In the genomic region with DNA sequence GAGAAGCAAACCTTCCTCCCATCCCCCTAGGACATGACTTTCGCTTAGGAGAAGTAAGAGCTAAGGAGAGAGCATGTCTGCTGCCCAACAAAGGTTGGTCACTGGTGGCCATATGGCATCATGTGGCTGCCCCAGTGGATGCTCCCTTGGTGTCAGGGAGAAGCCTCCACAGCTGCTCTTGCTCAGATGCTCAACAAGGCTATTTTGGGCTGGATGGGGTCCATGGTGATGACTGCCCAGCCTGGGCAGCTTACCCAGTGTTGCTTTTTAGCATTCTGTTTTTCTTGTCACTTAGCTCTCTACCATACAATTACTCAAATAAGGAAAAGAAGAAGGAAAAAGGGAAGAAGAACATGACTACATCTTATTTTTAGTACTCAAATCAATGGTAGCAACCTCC, we compare ENCODE assay signal across 30 cellular contexts. TPM values are rescaled to one million over a fixed set of nuclear protein-coding genes. Genes with fewer than 3 reads are reported as not detected.
"Had no signal": no experiment of that assay in that cellular context is flagged by ENCODE, and none has a peak within 500 bp of the region (broad histone marks: within the 10 kb centered on the region; RNA-seq: fewer than 3 reads in every experiment).

No MANE protein-coding gene starts in this region.

- H3K27me3 ChIP-seq: ascending aorta, cardiac muscle cell, Peyer's patch, SJSA1 had no signal

- H3K27ac ChIP-seq: ascending aorta, cardiac muscle cell, KMS-11, Peyer's patch, SJSA1 had no signal

- H3K36me3 Mint-ChIP-seq: activated naive CD4-positive, alpha-beta T cell treated with anti-CD3 and anti-CD28 coated beads, Interleukin-2, amount 50 U/mL, for 24 hours; activated naive CD8-positive, alpha-beta T cell treated with anti-CD3 and anti-CD28 coated beads, Interleukin-2, amount 10 ng/mL, durations not matched to agents 7 days and 5 days had no signal

- H3K36me3 ChIP-seq: ascending aorta, cardiac muscle cell, Peyer's patch, SJSA1 had no signal

- ATAC-seq: activated CD4-positive, alpha-beta T cell treated with anti-CD3 and anti-CD28 coated beads for 36 hours; activated CD4-positive, CD25-positive, alpha-beta regulatory T cell treated with anti-CD3 and anti-CD28 coated beads, Interleukin-2, amount 50 U/mL, for 24 hours; activated CD8-positive, alpha-beta T cell treated with anti-CD3 and anti-CD28 coated beads, Interleukin-2, amount 10 ng/mL, durations not matched to agents 7 days and 5 days; PC-3; WTC11 had no signal

- H3K9me3 Mint-ChIP-seq: activated CD4-positive, alpha-beta T cell treated with anti-CD3 and anti-CD28 coated beads, Interleukin-2, amount 10 ng/mL, durations not matched to agents 7 days and 5 days; activated naive CD4-positive, alpha-beta T cell treated with anti-CD3 and anti-CD28 coated beads, Interleukin-2, amount 50 U/mL, for 24 hours; activated T-cell treated with anti-CD3 and anti-CD28 coated beads, Interleukin-2, amount 50 U/mL, for 24 hours; activated T-helper 2 cell treated with anti-CD3 and anti-CD28 coated beads, Interferon-gamma antibody, Interleukin-2, Interleukin-4, amounts not matched to agents 10 μg/mL and 5 μg/mL and 100 μg/mL, durations not matched to agents 14 hours and 24 hours and 36 hours; T-helper 1 cell treated with Interleukin-12 subunit alpha and Interleukin-12 subunit beta and Interleukin-4 antibody, amounts not matched to agents 30 μg/mL and 1 μg/mL, for 36 hours; T-helper 2 cell treated with Interferon-gamma antibody and Interleukin-4, amounts not matched to agents 5 μg/mL and 100 μg/mL, for 36 hours had no signal

- DNase-seq: activated CD4-positive, alpha-beta T cell treated with anti-CD3 and anti-CD28 coated beads for 36 hours; activated CD4-positive, alpha-beta T cell treated with anti-CD3 and anti-CD28 coated beads, Interleukin-2, amount 10 ng/mL, durations not matched to agents 7 days and 5 days; activated CD4-positive, alpha-beta T cell treated with anti-CD3 and anti-CD28 coated beads, Interleukin-2, amount 50 U/mL, for 48 hours; activated CD8-positive, alpha-beta T cell treated with anti-CD3 and anti-CD28 coated beads, Interleukin-2, amount 10 ng/mL, durations not matched to agents 7 days and 5 days; activated gamma-delta T cell; activated naive CD4-positive, alpha-beta T cell treated with Interleukin-2 at 50 U/mL for 16 hours; activated naive CD8-positive, alpha-beta T cell treated with anti-CD3 and anti-CD28 coated beads, Interleukin-2, amount 10 ng/mL, durations not matched to agents 7 days and 5 days; activated T-cell treated with anti-CD3 and anti-CD28 coated beads, Interleukin-2, amount 50 U/mL, for 24 hours; MM.1S; NCI-H1105; NCI-H1417 treated with DMSO at 0.1 percent for 48 hours; NCI-H1694 treated with DMSO at 0.1 percent for 48 hours; NCI-H2029; NCI-H345; NCI-H524 treated with DMSO at 0.1 percent for 48 hours; PC-3; Peyer's patch; RPMI8226; SHP77 treated with DMSO at 0.1 percent for 48 hours; SK-N-SH had no signal

- H3K9ac ChIP-seq: KMS-11, SK-N-SH had no signal

- H3K4me3 Mint-ChIP-seq: activated CD4-positive, alpha-beta T cell treated with anti-CD3 and anti-CD28 coated beads for 36 hours; activated CD4-positive, alpha-beta T cell treated with anti-CD3 and anti-CD28 coated beads, Interleukin-2, amount 10 ng/mL, durations not matched to agents 7 days and 5 days; activated CD8-positive, alpha-beta T cell treated with anti-CD3 and anti-CD28 coated beads, Interleukin-2, amount 10 ng/mL, durations not matched to agents 7 days and 5 days; activated naive CD4-positive, alpha-beta T cell treated with anti-CD3 and anti-CD28 coated beads, Interleukin-2, amount 50 U/mL, for 24 hours; activated naive CD8-positive, alpha-beta T cell treated with anti-CD3 and anti-CD28 coated beads, Interleukin-2, amount 10 ng/mL, durations not matched to agents 7 days and 5 days; activated T-cell treated with anti-CD3 and anti-CD28 coated beads, Interleukin-2, amount 50 U/mL, for 24 hours; T-helper 1 cell treated with Interleukin-12 subunit alpha and Interleukin-12 subunit beta and Interleukin-4 antibody, amounts not matched to agents 30 μg/mL and 1 μg/mL, for 36 hours; T-helper 2 cell treated with Interferon-gamma antibody and Interleukin-4, amounts not matched to agents 5 μg/mL and 100 μg/mL, for 36 hours; WTC11 had no signal

- H3K27ac Mint-ChIP-seq: activated CD4-positive, alpha-beta T cell treated with anti-CD3 and anti-CD28 coated beads for 36 hours; activated CD4-positive, alpha-beta T cell treated with anti-CD3 and anti-CD28 coated beads, Interleukin-2, amount 10 ng/mL, durations not matched to agents 7 days and 5 days; activated CD8-positive, alpha-beta T cell treated with anti-CD3 and anti-CD28 coated beads, Interleukin-2, amount 10 ng/mL, durations not matched to agents 7 days and 5 days; activated naive CD4-positive, alpha-beta T cell treated with anti-CD3 and anti-CD28 coated beads, Interleukin-2, amount 50 U/mL, for 24 hours; activated naive CD8-positive, alpha-beta T cell treated with anti-CD3 and anti-CD28 coated beads, Interleukin-2, amount 10 ng/mL, durations not matched to agents 7 days and 5 days; activated T-cell treated with anti-CD3 and anti-CD28 coated beads, Interleukin-2, amount 50 U/mL, for 24 hours; activated T-helper 2 cell treated with anti-CD3 and anti-CD28 coated beads, Interferon-gamma antibody, Interleukin-2, Interleukin-4, amounts not matched to agents 10 μg/mL and 5 μg/mL and 100 μg/mL, durations not matched to agents 14 hours and 24 hours and 36 hours; T-helper 1 cell treated with Interleukin-12 subunit alpha and Interleukin-12 subunit beta and Interleukin-4 antibody, amounts not matched to agents 30 μg/mL and 1 μg/mL, for 36 hours; T-helper 2 cell treated with Interferon-gamma antibody and Interleukin-4, amounts not matched to agents 5 μg/mL and 100 μg/mL, for 36 hours; WTC11 had no signal

- H3K4me3 ChIP-seq: ascending aorta, cardiac muscle cell, Peyer's patch, SJSA1 had no signal

- H3K4me2 ChIP-seq: KMS-11, SK-N-SH had no signal

- H3K27me3 Mint-ChIP-seq: activated CD4-positive, alpha-beta T cell treated with anti-CD3 and anti-CD28 coated beads, Interleukin-2, amount 10 ng/mL, durations not matched to agents 7 days and 5 days; activated naive CD8-positive, alpha-beta T cell treated with anti-CD3 and anti-CD28 coated beads, Interleukin-2, amount 10 ng/mL, durations not matched to agents 7 days and 5 days; activated T-cell treated with anti-CD3 and anti-CD28 coated beads, Interleukin-2, amount 50 U/mL, for 24 hours had no signal

- H3K4me1 Mint-ChIP-seq: activated CD4-positive, alpha-beta T cell treated with anti-CD3 and anti-CD28 coated beads for 36 hours; activated CD4-positive, alpha-beta T cell treated with anti-CD3 and anti-CD28 coated beads, Interleukin-2, amount 10 ng/mL, durations not matched to agents 7 days and 5 days; activated naive CD4-positive, alpha-beta T cell treated with anti-CD3 and anti-CD28 coated beads, Interleukin-2, amount 50 U/mL, for 24 hours; activated naive CD8-positive, alpha-beta T cell treated with anti-CD3 and anti-CD28 coated beads, Interleukin-2, amount 10 ng/mL, durations not matched to agents 7 days and 5 days had no signal

- H3K4me1 ChIP-seq: ascending aorta, Peyer's patch, SJSA1 had no signal

- H3K9me3 ChIP-seq: ascending aorta, Peyer's patch, SJSA1, SK-N-SH had no signal

RNA-seq across cellular contexts. Expression of a gene that starts 48.9 kb away (rescaled TPM):
- total RNA-seq: activated CD4-positive, alpha-beta T cell treated with anti-CD3 and anti-CD28 coated beads for 36 hours; activated CD4-positive, alpha-beta T cell treated with anti-CD3 and anti-CD28 coated beads, Interleukin-2, amount 10 ng/mL, durations not matched to agents 7 days and 5 days; activated CD8-positive, alpha-beta T cell treated with anti-CD3 and anti-CD28 coated beads, Interleukin-2, amount 10 ng/mL, durations not matched to agents 7 days and 5 days; activated naive CD8-positive, alpha-beta T cell treated with anti-CD3 and anti-CD28 coated beads, Interleukin-2, amount 10 ng/mL, durations not matched to agents 7 days and 5 days; activated T-helper 2 cell treated with anti-CD3 and anti-CD28 coated beads, Interferon-gamma antibody, Interleukin-2, Interleukin-4, amounts not matched to agents 10 μg/mL and 5 μg/mL and 100 μg/mL, durations not matched to agents 14 hours and 24 hours and 36 hours; PC-3 had no signal
